In the genomic region with DNA sequence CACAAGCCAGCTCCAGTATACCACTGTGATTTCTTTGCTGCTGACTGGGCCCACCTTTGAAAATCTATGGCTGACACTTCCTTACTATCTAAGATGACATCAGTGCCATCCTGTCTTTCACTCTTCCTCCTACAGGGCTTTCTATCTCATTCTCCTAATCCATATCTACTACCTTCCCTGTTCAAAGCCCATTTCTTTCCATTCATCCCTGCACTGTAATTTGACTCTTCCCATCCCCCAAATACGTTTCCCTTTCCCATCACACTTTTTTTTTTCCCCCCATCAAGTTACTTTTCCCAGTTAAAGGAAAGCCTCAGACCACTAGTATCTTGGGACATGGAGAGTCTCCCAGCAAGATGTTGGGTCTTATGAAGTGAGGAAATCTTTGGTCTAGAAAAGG, we compare ENCODE assay signal across 21 cellular contexts.
DNase-seq lines count a peak whose midpoint lies in the region; ATAC-seq and TF ChIP-seq lines count a peak whose summit lies in the region.
"Had no signal": no experiment of that assay in that cellular context is flagged by ENCODE, and none has a peak within 500 bp of the region (broad histone marks: within the 10 kb centered on the region; RNA-seq: fewer than 3 reads in every experiment).

No MANE protein-coding gene starts in this region.

- WGBS in endodermal cell (ENCODE audit: insufficient coverage in 1 of 2, insufficient read length in 1 of 2), 2 experiments, result 45 to 80% methylated on average over 1 of the region's 1 CpG

- H2AFZ ChIP-seq in neural progenitor cell (replicated peaks), result no peak overlapping the region

- no peak for DNase-seq in CD8-positive, alpha-beta T cell
- DNase-seq in endodermal cell (no peak), neural progenitor cell (ENCODE audit: low spot score) (no peak), KBM-7 (no peak), lower lobe of right lung (no peak)
- DNase-seq: CD8-positive, alpha-beta memory T cell; EL; GF-D8; H7; KG1; NCI-H1092 treated with DMSO at 0.1 percent for 48 hours; NCI-H146; NCI-H2029 treated with DMSO at 0.1 percent for 48 hours; NCI-H2171; NCI-H524 treated with DMSO at 0.1 percent for 48 hours; NCI-H82; Peyer's patch had no signal

- H3K27me3 Mint-ChIP-seq in CD8-positive, alpha-beta T cell (ENCODE audit: low read depth), result no peaks in the 10 kb centered on the region
- no peaks in the 10 kb centered on the region for H3K27me3 Mint-ChIP-seq in endodermal cell (ENCODE audit: insufficient read depth)
- peaks cover 2% of the 10 kb centered on the region for H3K27me3 Mint-ChIP-seq in neural progenitor cell (ENCODE audit: insufficient read depth, low read depth)
- H3K27me3 Mint-ChIP-seq: CD8-positive, alpha-beta memory T cell had no signal

- POLR2A ChIA-PET in CD8-positive, alpha-beta T cell (lab: Charles Lee), result no interaction called here
- POLR2A ChIA-PET in HEK293 (lab: Yijun Ruan, JAX), result no interaction called here

- H3K36me3 Mint-ChIP-seq in CD8-positive, alpha-beta T cell, result peaks cover 10% of the 10 kb centered on the region
- peaks cover 19% of the 10 kb centered on the region for H3K36me3 Mint-ChIP-seq in endodermal cell (ENCODE audit: low read depth)
- peaks cover 11% of the 10 kb centered on the region for H3K36me3 Mint-ChIP-seq in neural progenitor cell

- H3K4me3 ChIP-seq in CD8-positive, alpha-beta T cell (ENCODE audit: low read depth, low read length), result no peak overlapping the region
- H3K4me3 ChIP-seq in HEK293 (ENCODE audit: low read depth, low read length) (no peak overlapping the region), endodermal cell (ENCODE audit: low read length) (peak overlapping the region; percentile 21), neural progenitor cell (no peak overlapping the region), lower lobe of right lung (no peak overlapping the region)
- H3K4me3 ChIP-seq: BLaER1, Peyer's patch had no signal

- H3K4me2 ChIP-seq in neural progenitor cell, result peak overlapping the region; percentile 41
- H3K4me2 ChIP-seq: BLaER1 had no signal

- H3K79me2 ChIP-seq in neural progenitor cell (ENCODE audit: low read depth), result peaks cover 77% of the 10 kb centered on the region

- H3K36me3 ChIP-seq in CD8-positive, alpha-beta T cell (ENCODE audit: insufficient read depth, low read length), result no peaks in the 10 kb centered on the region
- no peaks in the 10 kb centered on the region for H3K36me3 ChIP-seq in HEK293 (ENCODE audit: control insufficient read depth in 2 of 2, insufficient read depth in 1 of 2, low read length in 2 of 2)
- H3K36me3 ChIP-seq in endodermal cell (ENCODE audit: control insufficient read depth, insufficient read depth, low read length), result peaks cover 30% of the 10 kb centered on the region
- no peaks in the 10 kb centered on the region for H3K36me3 ChIP-seq in neural progenitor cell
- peaks cover 5% of the 10 kb centered on the region for H3K36me3 ChIP-seq in lower lobe of right lung
- H3K36me3 ChIP-seq: Peyer's patch had no signal

- H3K27ac ChIP-seq in CD8-positive, alpha-beta T cell (ENCODE audit: low read depth, low read length), result no peak overlapping the region
- H3K27ac ChIP-seq in HEK293 (ENCODE audit: extremely low read depth, low read depth, low read length), result no peak overlapping the region
- H3K27ac ChIP-seq in endodermal cell (ENCODE audit: low read depth, low read length), result no peak overlapping the region
- H3K27ac ChIP-seq in neural progenitor cell, result no peak overlapping the region
- no peak overlapping the region for H3K27ac ChIP-seq in lower lobe of right lung
- H3K27ac ChIP-seq: BLaER1, Peyer's patch had no signal

- in situ Hi-C loops in KBM-7 (cut with MboI; ENCODE audit: low pct_unique_long_range_greater_than_20kb, low sequenced_read_pairs), result no loop called here

- H3K4me3 Mint-ChIP-seq in CD8-positive, alpha-beta T cell, result no peak overlapping the region
- H3K4me3 Mint-ChIP-seq in endodermal cell (no peak overlapping the region), neural progenitor cell (no peak overlapping the region)
- H3K4me3 Mint-ChIP-seq: CD8-positive, alpha-beta memory T cell had no signal

- intact Hi-C loops in CD8-positive, alpha-beta T cell (cut with DNase I, micrococcal nuclease), result no loop called here
- intact Hi-C loops in lower lobe of right lung (cut with DNase I), result no loop called here

- H3K9me3 ChIP-seq in CD8-positive, alpha-beta T cell (ENCODE audit: low read length), result no peaks in the 10 kb centered on the region
- H3K9me3 ChIP-seq in HEK293 (ENCODE audit: control insufficient read depth, insufficient read depth, low read depth, low read length), result no peaks in the 10 kb centered on the region
- H3K9me3 ChIP-seq in endodermal cell (ENCODE audit: control insufficient read depth, low read length), result no peaks in the 10 kb centered on the region
- H3K9me3 ChIP-seq in neural progenitor cell (ENCODE audit: low read depth), result no peaks in the 10 kb centered on the region
- H3K9me3 ChIP-seq in lower lobe of right lung, result no peaks in the 10 kb centered on the region
- H3K9me3 ChIP-seq: BLaER1, Peyer's patch had no signal

- no peak for TF ChIP-seq CTCF in CD8-positive, alpha-beta T cell (IDR thresholded peaks at IDR 0.05)
- no peak for TF ChIP-seq CTCF in HEK293 (tag by site-specific recombination; IDR thresholded peaks at IDR 0.05)
- no peak for TF ChIP-seq CTCF in endodermal cell (conservative IDR thresholded peaks at IDR 0.05)
- TF ChIP-seq CTCF in neural progenitor cell (IDR thresholded peaks at IDR 0.05), result no peak
- no peak for TF ChIP-seq CTCF in lower lobe of right lung (IDR thresholded peaks at IDR 0.05)

- no peak overlapping the region for H3K9ac ChIP-seq in endodermal cell (ENCODE audit: extremely low read depth, low read length, poor library complexity, severe bottlenecking)
- no peak overlapping the region for H3K9ac ChIP-seq in neural progenitor cell
- H3K9ac ChIP-seq: BLaER1 had no signal

- no peaks in the 10 kb centered on the region for H3K4me1 ChIP-seq in CD8-positive, alpha-beta T cell (ENCODE audit: insufficient read depth, low read length)
- H3K4me1 ChIP-seq in HEK293 (ENCODE audit: control insufficient read depth, insufficient read depth, low read length), result peaks cover 24% of the 10 kb centered on the region
- H3K4me1 ChIP-seq in endodermal cell (ENCODE audit: control insufficient read depth, insufficient read depth, low read length), result peaks cover 9% of the 10 kb centered on the region
- H3K4me1 ChIP-seq in neural progenitor cell, result peaks cover 10% of the 10 kb centered on the region
- H3K4me1 ChIP-seq in lower lobe of right lung, result peaks cover 11% of the 10 kb centered on the region

- H3K4me1 Mint-ChIP-seq in CD8-positive, alpha-beta T cell (ENCODE audit: low read depth), result peaks cover 60% of the 10 kb centered on the region
- peaks cover 29% of the 10 kb centered on the region for H3K4me1 Mint-ChIP-seq in endodermal cell
- peaks cover 6% of the 10 kb centered on the region for H3K4me1 Mint-ChIP-seq in neural progenitor cell

- CTCF ChIA-PET in CD8-positive, alpha-beta T cell (lab: Charles Lee), result no interaction called here
- CTCF ChIA-PET in HEK293 (lab: Yijun Ruan, JAX), result interaction anchor here (1.4 to 1.7 kb wide), 2 partner anchors 8 to 11 kb away, joined by 3 to 8 read pairs; no protein-coding TSS in a partner anchor

- H3K27me3 ChIP-seq in CD8-positive, alpha-beta T cell (ENCODE audit: insufficient read depth, low read length), result no peaks in the 10 kb centered on the region
- H3K27me3 ChIP-seq in endodermal cell (ENCODE audit: control insufficient read depth, insufficient read depth, low read length, poor library complexity, severe bottlenecking) (no peaks in the 10 kb centered on the region), neural progenitor cell (no peaks in the 10 kb centered on the region), lower lobe of right lung (ENCODE audit: low read depth) (no peaks in the 10 kb centered on the region)
- H3K27me3 ChIP-seq: BLaER1, Peyer's patch had no signal

- H3K27ac Mint-ChIP-seq in CD8-positive, alpha-beta T cell, result peak overlapping the region; percentile 8
- no peak overlapping the region for H3K27ac Mint-ChIP-seq in endodermal cell
- H3K27ac Mint-ChIP-seq in neural progenitor cell, result no peak overlapping the region

- peaks cover 23% of the 10 kb centered on the region for H4K20me1 ChIP-seq in neural progenitor cell (ENCODE audit: low read depth)

- no peaks in the 10 kb centered on the region for H3K9me3 Mint-ChIP-seq in CD8-positive, alpha-beta T cell
- no peaks in the 10 kb centered on the region for H3K9me3 Mint-ChIP-seq in endodermal cell
- H3K9me3 Mint-ChIP-seq in neural progenitor cell, result peaks cover 3% of the 10 kb centered on the region
- H3K9me3 Mint-ChIP-seq: CD8-positive, alpha-beta memory T cell had no signal

- H3F3A ChIP-seq in neural progenitor cell (ENCODE audit: low read depth), result no peaks in the 10 kb centered on the region

- ATAC-seq in CD8-positive, alpha-beta T cell, result no peak
- ATAC-seq in HG02571 (IDR thresholded peaks at IDR 0.05; ENCODE audit: unreplicated experiment) (no peak), lower lobe of right lung (no peak)
- ATAC-seq: Right ventricle myocardium inferior had no signal

TF ChIP-seq in HEK293, 187 proteins besides CTCF, POLR2A, EP300 and RAD21:
- TF ChIP-seq ZFP69B (tag by site-specific recombination; IDR thresholded peaks at IDR 0.05) (peak; percentile 33; the same call in 1 of the 2 replicates), KLF16 (tag by site-specific recombination; IDR thresholded peaks at IDR 0.05) (no peak), KLF7 (tag by site-specific recombination; IDR thresholded peaks at IDR 0.05; ENCODE audit: borderline replicate concordance) (no peak), ZNF658 (tag by site-specific recombination; IDR thresholded peaks at IDR 0.05) (no peak), PRDM1 (tag by site-specific recombination; IDR thresholded peaks at IDR 0.05) (peak; percentile 89), ZBTB17 (tag by site-specific recombination; IDR thresholded peaks at IDR 0.05) (peak; percentile 54; the same call in 1 of the 2 replicates)
TF ChIP-seq in HEK293: peak in this region for 3.
